ENCODE assay signal across 8 cellular contexts in genomic region chr7:38177621-38178003, GRCh38. TPM values are rescaled to one million over a fixed set of nuclear protein-coding genes. Genes with fewer than 3 reads are reported as not detected.
A peak's percentile ranks its signal among the peaks of the same experiment; 100 is the strongest.
DNase-seq lines count a peak whose midpoint lies in the region; FAIRE-seq and TF ChIP-seq lines count a peak whose summit lies in the region.

No MANE protein-coding gene starts in this region.

- peak overlapping the region; percentile 4 for H4K5ac ChIP-seq in H1 (ENCODE audit: insufficient read length, low read depth, low read length)

- no peak overlapping the region for H2AK5ac ChIP-seq in H1 (ENCODE audit: low read depth, low read length)

- TF ChIP-seq EP300 in H1 (IDR thresholded peaks at IDR 0.05; ENCODE audit: borderline replicate concordance in 1 of 2, low read depth in 2 of 2, low read length in 2 of 2), result no peak
- TF ChIP-seq EP300 in ovary (IDR thresholded peaks at IDR 0.05), result no peak

- no peak overlapping the region for H3K56ac ChIP-seq in H1 (replicated peaks; ENCODE audit: insufficient read length, low read depth, low read length)

- TF ChIP-seq POLR2A in H1 (IDR thresholded peaks at IDR 0.05; ENCODE audit: control extremely low read depth in 1 of 2, low read depth in 2 of 2, low read length in 2 of 2), result no peak; a peak in 1 of 3 replicates
- TF ChIP-seq POLR2A in ovary (IDR thresholded peaks at IDR 0.05), result no peak

- H3K23ac ChIP-seq in H1 (ENCODE audit: insufficient read length), result no peak overlapping the region

- H2AFZ ChIP-seq in MM.1S (ENCODE audit: low read length) (peak overlapping the region; percentile 98), H1 (ENCODE audit: low read length) (peak overlapping the region; percentile 100)

- H3K79me2 ChIP-seq in MM.1S (ENCODE audit: low read length) (peaks cover 7% of the 10 kb centered on the region), H1 (ENCODE audit: control insufficient read depth in 1 of 2, insufficient read depth in 2 of 2, low read length in 2 of 2) (peaks cover 0 to 37% of the 10 kb centered on the region in 2 experiments; a peak in 2 of 4 replicates)

- peaks cover 6% of the 10 kb centered on the region; the same call in 1 of the 2 replicates for H3K4me1 ChIP-seq in MM.1S (ENCODE audit: low read length)
- no peaks in the 10 kb centered on the region; a peak in 1 of 7 replicates for H3K4me1 ChIP-seq in H1 (replicated peaks in 1 of 4; ENCODE audit: control insufficient read depth in 3 of 4, insufficient read depth in 4 of 4, low read length in 3 of 4)
- H3K4me1 ChIP-seq in ovary (ENCODE audit: insufficient read depth), result peaks cover 6% of the 10 kb centered on the region

- H2BK15ac ChIP-seq in H1 (ENCODE audit: low read length), result no peak overlapping the region

- no peak overlapping the region for H2BK20ac ChIP-seq in H1 (ENCODE audit: low read length)

- H3K4me3 ChIP-seq in MM.1S (ENCODE audit: low read length), result peak overlapping the region; percentile 83
- peak overlapping the region; percentile 66 to 94 (median 74) for H3K4me3 ChIP-seq in H1 (ENCODE audit: extremely low read depth in 1 of 4, insufficient read depth in 2 of 4, low read depth in 3 of 4, low read length in 4 of 4)
- peak overlapping the region; percentile 63 for H3K4me3 ChIP-seq in ovary

- H3K9me3 ChIP-seq in MM.1S (replicated peaks; ENCODE audit: insufficient read depth, low read length) (no peaks in the 10 kb centered on the region), H1 (ENCODE audit: insufficient read depth in 2 of 2, low read depth in 1 of 2, low read length in 1 of 2) (no peaks in the 10 kb centered on the region), ovary (no peaks in the 10 kb centered on the region)

- no peaks in the 10 kb centered on the region for H4K20me1 ChIP-seq in MM.1S (ENCODE audit: insufficient read depth, low read length)
- H4K20me1 ChIP-seq in H1 (replicated peaks in 1 of 2; ENCODE audit: control insufficient read depth in 1 of 2, insufficient read depth in 2 of 2, low read length in 2 of 2), result no peaks in the 10 kb centered on the region

- no peaks in the 10 kb centered on the region for H3F3A ChIP-seq in MM.1S (ENCODE audit: insufficient read depth, low read length)

- TF ChIP-seq RAD21 in H1 (IDR thresholded peaks at IDR 0.05 in 1 of 2, conservative IDR thresholded peaks at IDR 0.05 in 1 of 2; ENCODE audit: low read depth in 2 of 2, low read length in 2 of 2), result no peak

- intact Hi-C loops in ovary (cut with DNase I), result no loop called here

- H3K18ac ChIP-seq in H1 (ENCODE audit: extremely low read depth, low read length), result no peak overlapping the region

- H3K36me3 ChIP-seq in MM.1S (replicated peaks; ENCODE audit: insufficient read depth, low read length) (no peaks in the 10 kb centered on the region), H1 (ENCODE audit: control insufficient read depth in 2 of 4, insufficient read depth in 4 of 4, low read length in 3 of 4) (no peaks in the 10 kb centered on the region), ovary (no peaks in the 10 kb centered on the region)

- H4K8ac ChIP-seq in H1 (ENCODE audit: extremely low read depth, insufficient read depth, low read length), result peak overlapping the region; percentile 72; the same call in 1 of the 2 replicates

- no peak for TF ChIP-seq CTCF in GM10266 (IDR thresholded peaks at IDR 0.05; ENCODE audit: control insufficient read depth, insufficient read depth, low read depth, missing control alignments)
- TF ChIP-seq CTCF in MM.1S (IDR thresholded peaks at IDR 0.05; ENCODE audit: low read length), result no peak
- no peak for TF ChIP-seq CTCF in H1 (IDR thresholded peaks at IDR 0.05; ENCODE audit: control extremely low read depth in 1 of 3, insufficient read depth in 1 of 3, low read depth in 1 of 3, low read length in 3 of 3)
- TF ChIP-seq CTCF in ovary (IDR thresholded peaks at IDR 0.05), result no peak

- 7% methylated on average over 15 of the region's 15 CpGs; no CpG with 5 or more reads in 1 of the 2 experiments for WGBS in H1 (ENCODE audit: extremely low coverage in 1 of 2, insufficient coverage in 1 of 2, insufficient read length in 1 of 2, insufficient replicate concordance in 2 of 2, low coverage in 1 of 2, low lambda C conversion rate in 2 of 2, missing lambda C conversion rate in 1 of 2), 2 experiments
- 3 to 6% (median 4%) methylated on average over 15 of the region's 15 CpGs for WGBS in ovary, 3 donors

- no peak for FAIRE-seq in H1 (lab: Jason Lieb, UNC)

- POLR2A ChIA-PET in H1 (lab: Charles Lee; ENCODE audit: partially characterized antibody), result interaction anchor here (0.7 to 1.4 kb wide), 6 partner anchors 9 to 40 kb away, joined by 3 to 5 read pairs (median 4); no protein-coding TSS in a partner anchor

- no peaks in the 10 kb centered on the region for H3K79me1 ChIP-seq in H1 (ENCODE audit: low read depth, low read length)

- no peaks in the 10 kb centered on the region for H3K9me2 ChIP-seq in MM.1S (replicated peaks; ENCODE audit: insufficient read depth, low read length)

- no peak overlapping the region for H2BK12ac ChIP-seq in H1 (ENCODE audit: low read depth, low read length)

- DNase-seq in GM10266 (ENCODE audit: extremely low spot score), result peak; percentile 15
- DNase-seq in MM.1S, result no peak
- no peak for DNase-seq in H1 (ENCODE audit: low read depth in 1 of 2, low spot score in 2 of 2)
- DNase-seq in ovary, result no peak
- DNase-seq in T-helper 9 cell, result no peak
- DNase-seq in GF-D8 (lab: John Stamatoyannopoulos, UW), result no peak
- no peak for DNase-seq in DMS79 treated with DMSO at 0.1 percent for 48 hours (lab: John Stamatoyannopoulos, UW)
- no peak for DNase-seq in ureter (ENCODE audit: low spot score)

- CTCF ChIA-PET in H1 (lab: Charles Lee; ENCODE audit: partially characterized antibody), result interaction anchor here (0.5 to 1.3 kb wide), 4 partner anchors 21 to 977 kb away, joined by 3 to 5 read pairs (median 4); no protein-coding TSS in a partner anchor

- H2BK120ac ChIP-seq in H1 (replicated peaks; ENCODE audit: low read depth, low read length), result no peak overlapping the region

- no peak overlapping the region for H4K91ac ChIP-seq in H1 (replicated peaks; ENCODE audit: insufficient read length, low read length)

- H3K9ac ChIP-seq in MM.1S (ENCODE audit: low read length), result peak overlapping the region; percentile 68; the same call in 1 of the 2 replicates
- H3K9ac ChIP-seq in H1 (replicated peaks in 1 of 4; ENCODE audit: extremely low read depth in 1 of 4, low read depth in 3 of 4, low read length in 3 of 4), result peak overlapping the region; percentile 34 to 74 (median 52); a peak in 6 of 7 replicates

- H3K23me2 ChIP-seq in H1 (ENCODE audit: low read depth, low read length), result no peaks in the 10 kb centered on the region

- no peak overlapping the region for H2BK5ac ChIP-seq in H1 (ENCODE audit: low read depth, low read length)

- no peak overlapping the region for H3K4ac ChIP-seq in H1 (replicated peaks; ENCODE audit: insufficient read length, low read depth, low read length)

- H3K27ac ChIP-seq in MM.1S (ENCODE audit: low read length) (no peak overlapping the region), H1 (ENCODE audit: low read depth, low read length) (peak overlapping the region; percentile 75), ovary (peak overlapping the region; percentile 54 to 83)

- H3K14ac ChIP-seq in H1 (ENCODE audit: insufficient read length), result no peak overlapping the region

- H3K27me3 ChIP-seq in MM.1S (replicated peaks; ENCODE audit: insufficient read depth, low read length) (no peaks in the 10 kb centered on the region), H1 (replicated peaks in 1 of 4; ENCODE audit: control insufficient read depth in 3 of 4, extremely low read depth in 1 of 4, insufficient read depth in 3 of 4, low read length in 3 of 4) (no peaks in the 10 kb centered on the region), ovary (no peaks in the 10 kb centered on the region)

- peak overlapping the region; percentile 85 for H3K4me2 ChIP-seq in MM.1S (ENCODE audit: low read depth, low read length)
- H3K4me2 ChIP-seq in H1 (ENCODE audit: insufficient read depth in 1 of 2, low read depth in 2 of 2, low read length in 2 of 2), result peak overlapping the region; percentile 59 to 84

TF ChIP-seq in H1, 55 proteins besides CTCF, POLR2A, EP300 and RAD21 (continues in another document):
- TF ChIP-seq CBX5 (IDR thresholded peaks at IDR 0.05; ENCODE audit: low read depth, low read length), result no peak
- peak; percentile 30 for TF ChIP-seq KDM4A (IDR thresholded peaks at IDR 0.05; ENCODE audit: low read depth, low read length, severe bottlenecking)
- TF ChIP-seq EGR1 (IDR thresholded peaks at IDR 0.05; ENCODE audit: borderline replicate concordance, low read depth, low read length), result no peak
- TF ChIP-seq ZNF274 (IDR thresholded peaks at IDR 0.05; ENCODE audit: borderline replicate concordance, extremely low read depth, low read length), result no peak
- TF ChIP-seq NANOG (IDR thresholded peaks at IDR 0.05; ENCODE audit: insufficient read depth, low read depth, low read length, poor library complexity, severe bottlenecking), result no peak
- TF ChIP-seq, protein P1, sequence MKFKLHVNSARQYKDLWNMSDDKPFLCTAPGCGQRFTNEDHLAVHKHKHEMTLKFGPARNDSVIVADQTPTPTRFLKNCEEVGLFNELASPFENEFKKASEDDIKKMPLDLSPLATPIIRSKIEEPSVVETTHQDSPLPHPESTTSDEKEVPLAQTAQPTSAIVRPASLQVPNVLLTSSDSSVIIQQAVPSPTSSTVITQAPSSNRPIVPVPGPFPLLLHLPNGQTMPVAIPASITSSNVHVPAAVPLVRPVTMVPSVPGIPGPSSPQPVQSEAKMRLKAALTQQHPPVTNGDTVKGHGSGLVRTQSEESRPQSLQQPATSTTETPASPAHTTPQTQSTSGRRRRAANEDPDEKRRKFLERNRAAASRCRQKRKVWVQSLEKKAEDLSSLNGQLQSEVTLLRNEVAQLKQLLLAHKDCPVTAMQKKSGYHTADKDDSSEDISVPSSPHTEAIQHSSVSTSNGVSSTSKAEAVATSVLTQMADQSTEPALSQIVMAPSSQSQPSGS (IDR thresholded peaks at IDR 0.05; ENCODE audit: low read length), result no peak
- TF ChIP-seq TAF1 (IDR thresholded peaks at IDR 0.05; ENCODE audit: low read depth, low read length), result peak; percentile 76; the same call in 1 of the 2 replicates
- no peak for TF ChIP-seq BACH1 (IDR thresholded peaks at IDR 0.05; ENCODE audit: low read length)
- no peak for TF ChIP-seq SIX5 (IDR thresholded peaks at IDR 0.05; ENCODE audit: low read depth, low read length)
- no peak for TF ChIP-seq SP4 (IDR thresholded peaks at IDR 0.05; ENCODE audit: low read length)

RNA-seq across cellular contexts. Expression of gene STARD3NL, which starts 0.4 kb away (rescaled TPM):
- 33.1 and 40.5 TPM in 2 replicates for total RNA-seq in H1 (2021; fragmentation: NEBNext Ultra II Directional; extraction: Animal tissue kit (Norgen Biotek cat#: 25700))
- polyA plus RNA-seq in H1 (2011; rRNA removed) (15.6 and 27.1 TPM in 2 replicates), ovary (10 to 100 TPM; 35.7 to 50.1 TPM)
- 30.4 TPM for polyA plus RNA-seq in H1 (2011; cell fraction: cytosol; rRNA removed)
- 14.7 TPM for polyA plus RNA-seq in H1 (2011; cell fraction: nucleus; rRNA removed)
- 23.2 to 35.8 TPM (median 27.3 TPM) in 4 replicates for polyA plus RNA-seq in H1 (2012, experiment 1 of 2)
- 21.3 TPM for polyA plus RNA-seq in H1 (2012, experiment 2 of 2)
- 31.2 TPM for polyA plus RNA-seq in H1 (2013, experiment 1 of 2)
- polyA plus RNA-seq in H1 (2013, experiment 2 of 2), result 35.3 TPM
- 21.4 and 22.2 TPM in 2 replicates for polyA minus RNA-seq in H1 (2011; rRNA and poly(A)+ RNA removed)
- polyA minus RNA-seq in H1 (2011; cell fraction: cytosol; rRNA and poly(A)+ RNA removed), result 14.2 TPM
- polyA minus RNA-seq in H1 (2011; cell fraction: nucleus; rRNA and poly(A)+ RNA removed), result 18.4 TPM
- total RNA-seq in ovary (10 to 100 TPM; 24.4 to 44.3 (median 35.3) TPM), ureter (31.1 TPM)
